Comparison of ENCODE assay signal across 8 cellular contexts in the genomic region with DNA sequence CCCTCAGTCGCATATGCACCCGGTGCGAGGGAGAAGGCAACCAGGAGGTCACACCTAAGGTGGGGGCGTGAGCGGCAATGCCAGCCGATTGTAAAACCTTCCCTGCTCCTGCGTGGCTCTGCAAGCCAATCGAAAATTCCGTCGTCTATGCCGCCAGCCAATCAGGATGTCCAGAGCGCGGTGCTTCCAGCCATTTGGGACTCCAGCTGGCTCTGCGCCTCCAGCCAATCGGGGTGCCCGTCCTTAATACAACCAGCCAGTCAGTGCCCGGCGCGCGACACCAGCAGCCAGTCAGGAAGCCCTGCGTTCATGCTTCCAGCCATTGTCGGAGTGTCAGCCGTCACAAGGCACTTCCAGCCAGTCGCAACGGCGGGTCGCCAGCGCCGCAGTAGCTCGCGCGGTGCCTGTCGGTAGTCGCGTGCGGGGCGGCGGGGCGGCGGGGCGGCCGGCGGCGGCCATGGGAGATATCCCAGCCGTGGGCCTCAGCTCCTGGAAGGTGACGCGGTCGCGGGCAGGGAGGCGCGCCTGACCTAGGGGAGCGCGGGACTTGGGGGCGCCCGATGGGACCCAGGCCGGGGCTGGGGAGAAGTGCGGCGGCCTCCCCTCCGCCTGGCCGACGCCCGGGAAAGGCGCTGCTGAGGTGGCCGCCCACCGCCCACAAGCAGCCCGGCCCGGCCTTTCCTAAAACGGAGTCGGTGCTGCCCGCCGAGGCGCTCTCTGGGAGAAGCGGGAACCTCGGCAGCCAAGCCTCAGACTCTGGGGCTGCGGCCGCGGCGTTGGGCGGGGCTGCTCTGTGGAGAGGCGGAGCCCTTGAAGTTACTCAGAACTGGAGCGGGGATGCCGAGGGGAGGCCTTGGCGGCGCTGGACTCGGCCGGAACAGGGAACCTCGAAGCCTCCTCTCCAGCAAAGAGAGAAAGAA. TPM values are rescaled to one million over a fixed set of nuclear protein-coding genes. Genes with fewer than 3 reads are reported as not detected.
DNase-seq lines count a peak whose midpoint lies in the region; TF ChIP-seq lines count a peak whose summit lies in the region.

A gene (plus strand): TSS at position 340 of the 920 bp plus-strand sequence. CDS start 118 bp downstream, at position 458.

- H3K27me3 ChIP-seq in ascending aorta: no peaks in the 10 kb centered on the region
- no peaks in the 10 kb centered on the region for H3K27me3 ChIP-seq in left ventricle myocardium inferior (ENCODE audit: low read depth)
- H3K27me3 ChIP-seq in thyroid gland: no peaks in the 10 kb centered on the region

- in situ Hi-C loops in G401 (cut with HindIII; ENCODE audit: low sequenced_read_pairs): no loop called here

- DNase-seq in G401 (ENCODE audit: low spot score) (peak; percentile 89), HS-5 (ENCODE audit: low read depth) (peak; percentile 44), T-helper 22 cell (ENCODE audit: low read depth) (peak; percentile 56), ascending aorta (ENCODE audit: low spot score in 2 of 2) (peak; percentile 69 to 92), left ventricle myocardium inferior (peak; percentile 95), pons (ENCODE audit: low spot score) (peak; percentile 28), thyroid gland (peak; percentile 81 to 82), NCI-H187 treated with DMSO at 0.1 percent for 48 hours (lab: John Stamatoyannopoulos, UW) (no peak)

- H3K36me3 ChIP-seq in ascending aorta (no peaks in the 10 kb centered on the region), left ventricle myocardium inferior (peaks cover 7% of the 10 kb centered on the region), thyroid gland (no peaks in the 10 kb centered on the region)

- no peaks in the 10 kb centered on the region for H3K9me3 ChIP-seq in ascending aorta
- H3K9me3 ChIP-seq in left ventricle myocardium inferior (replicated peaks): no peaks in the 10 kb centered on the region
- no peaks in the 10 kb centered on the region for H3K9me3 ChIP-seq in thyroid gland

- WGBS in thyroid gland, 2 donors: 4 to 35% methylated on average over 19 to 39 of the region's 87 CpGs

- H3K4me1 ChIP-seq in ascending aorta: peaks cover 0 to 5% of the 10 kb centered on the region in 2 donors
- peaks cover 21% of the 10 kb centered on the region for H3K4me1 ChIP-seq in left ventricle myocardium inferior
- H3K4me1 ChIP-seq in thyroid gland: peaks cover 11 to 20% of the 10 kb centered on the region in 2 donors

- peak within 1 kb of the TSS; percentile 51 to 66 for H3K4me3 ChIP-seq in ascending aorta
- peak within 1 kb of the TSS; percentile 77 for H3K4me3 ChIP-seq in left ventricle myocardium inferior
- H3K4me3 ChIP-seq in thyroid gland (replicated peaks in 1 of 3): peak within 1 kb of the TSS; percentile 15 to 54 (median 38)

- H3K27ac ChIP-seq in ascending aorta (peak within 1 kb of the TSS; percentile 90 to 92), left ventricle myocardium inferior (replicated peaks) (peak within 1 kb of the TSS; percentile 97), thyroid gland (peak within 1 kb of the TSS; percentile 90 to 96 (median 91))

- TF ChIP-seq POLR2A in thyroid gland (IDR thresholded peaks at IDR 0.05): peak in 1 of 2 donors; percentile 76

- intact Hi-C loops in ascending aorta (cut with DNase I) (loop anchor here (10.0 kb wide), 1 partner anchor 1049 kb away; no protein-coding TSS in a partner anchor), left ventricle myocardium inferior (cut with micrococcal nuclease) (no loop called here), thyroid gland (cut with DNase I) (loop anchor here (10.0 kb wide), 1 partner anchor 1049 kb away; no protein-coding TSS in a partner anchor)

- TF ChIP-seq CTCF in ascending aorta (IDR thresholded peaks at IDR 0.05) (no peak), left ventricle myocardium inferior (IDR thresholded peaks at IDR 0.05; ENCODE audit: borderline replicate concordance) (no peak), thyroid gland (IDR thresholded peaks at IDR 0.05) (no peak)

RNA-seq across cellular contexts. Expression of the gene that starts here (rescaled TPM):
- 3.1 and 10.3 TPM in 2 replicates for total RNA-seq in G401 (2014; rRNA removed; shearing (Covaris generic))
- total RNA-seq in ascending aorta (0.53 TPM), left ventricle myocardium inferior (5.9 TPM), thyroid gland (10 to 100 TPM; 14.4 to 18.5 (median 15.9) TPM)

Comparison
In these comparisons a context has a peak if more than half of its experiments do, and no peak if none do; other contexts are left out.
1. Peak in DNase-seq, H3K4me3 ChIP-seq and H3K27ac ChIP-seq in ascending aorta; RNA of the gene not detected or under 1 TPM.